Comparison of ENCODE assay signal across 1 cellular context in the genomic region with DNA sequence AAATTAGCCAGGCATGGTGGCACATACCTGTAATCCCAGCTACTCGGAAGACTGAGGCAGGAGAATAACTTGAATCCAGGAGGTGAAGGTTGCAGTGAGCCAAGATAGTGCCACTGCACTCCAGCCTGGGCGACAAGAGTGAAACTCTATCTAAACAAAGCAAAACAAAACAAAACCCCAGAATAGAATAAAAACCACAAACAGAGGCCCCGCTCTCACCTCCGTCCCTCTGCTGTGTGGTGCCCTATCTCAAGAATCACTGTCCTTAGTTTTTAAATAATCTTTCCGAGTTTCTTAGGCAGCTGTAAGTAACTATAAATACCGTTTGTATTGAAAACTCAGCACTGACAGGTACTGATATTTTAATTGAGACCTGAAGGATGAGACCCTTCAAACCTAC.
A peak's percentile ranks its signal among the peaks of the same experiment; 100 is the strongest.
TF ChIP-seq lines count a peak whose summit lies in the region.

No MANE protein-coding gene starts in this region.

TF ChIP-seq in GM12878, 131 proteins besides CTCF, POLR2A, EP300 and RAD21:
- TF ChIP-seq RUNX3 (IDR thresholded peaks at IDR 0.05; ENCODE audit: low read length) (peak; percentile 67; the same call in 1 of the 2 replicates), EGR1 (IDR thresholded peaks at IDR 0.05; ENCODE audit: borderline replicate concordance in 1 of 2, low read depth in 2 of 2, low read length in 2 of 2) (no peak)
